ENCODE assay signal across 1 cellular context in genomic region chr9:134315716-134316443, GRCh38.
TF ChIP-seq lines count a peak whose summit lies in the region.

No MANE protein-coding gene starts in this region.

TF ChIP-seq in SK-N-SH, 30 proteins besides CTCF, POLR2A, EP300 and RAD21 (continued from another document):
- TF ChIP-seq, protein P1, sequence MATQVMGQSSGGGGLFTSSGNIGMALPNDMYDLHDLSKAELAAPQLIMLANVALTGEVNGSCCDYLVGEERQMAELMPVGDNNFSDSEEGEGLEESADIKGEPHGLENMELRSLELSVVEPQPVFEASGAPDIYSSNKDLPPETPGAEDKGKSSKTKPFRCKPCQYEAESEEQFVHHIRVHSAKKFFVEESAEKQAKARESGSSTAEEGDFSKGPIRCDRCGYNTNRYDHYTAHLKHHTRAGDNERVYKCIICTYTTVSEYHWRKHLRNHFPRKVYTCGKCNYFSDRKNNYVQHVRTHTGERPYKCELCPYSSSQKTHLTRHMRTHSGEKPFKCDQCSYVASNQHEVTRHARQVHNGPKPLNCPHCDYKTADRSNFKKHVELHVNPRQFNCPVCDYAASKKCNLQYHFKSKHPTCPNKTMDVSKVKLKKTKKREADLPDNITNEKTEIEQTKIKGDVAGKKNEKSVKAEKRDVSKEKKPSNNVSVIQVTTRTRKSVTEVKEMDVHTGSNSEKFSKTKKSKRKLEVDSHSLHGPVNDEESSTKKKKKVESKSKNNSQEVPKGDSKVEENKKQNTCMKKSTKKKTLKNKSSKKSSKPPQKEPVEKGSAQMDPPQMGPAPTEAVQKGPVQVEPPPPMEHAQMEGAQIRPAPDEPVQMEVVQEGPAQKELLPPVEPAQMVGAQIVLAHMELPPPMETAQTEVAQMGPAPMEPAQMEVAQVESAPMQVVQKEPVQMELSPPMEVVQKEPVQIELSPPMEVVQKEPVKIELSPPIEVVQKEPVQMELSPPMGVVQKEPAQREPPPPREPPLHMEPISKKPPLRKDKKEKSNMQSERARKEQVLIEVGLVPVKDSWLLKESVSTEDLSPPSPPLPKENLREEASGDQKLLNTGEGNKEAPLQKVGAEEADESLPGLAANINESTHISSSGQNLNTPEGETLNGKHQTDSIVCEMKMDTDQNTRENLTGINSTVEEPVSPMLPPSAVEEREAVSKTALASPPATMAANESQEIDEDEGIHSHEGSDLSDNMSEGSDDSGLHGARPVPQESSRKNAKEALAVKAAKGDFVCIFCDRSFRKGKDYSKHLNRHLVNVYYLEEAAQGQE (IDR thresholded peaks at IDR 0.05; ENCODE audit: low read depth, low read length) = no peak
- TF ChIP-seq, protein P2, sequence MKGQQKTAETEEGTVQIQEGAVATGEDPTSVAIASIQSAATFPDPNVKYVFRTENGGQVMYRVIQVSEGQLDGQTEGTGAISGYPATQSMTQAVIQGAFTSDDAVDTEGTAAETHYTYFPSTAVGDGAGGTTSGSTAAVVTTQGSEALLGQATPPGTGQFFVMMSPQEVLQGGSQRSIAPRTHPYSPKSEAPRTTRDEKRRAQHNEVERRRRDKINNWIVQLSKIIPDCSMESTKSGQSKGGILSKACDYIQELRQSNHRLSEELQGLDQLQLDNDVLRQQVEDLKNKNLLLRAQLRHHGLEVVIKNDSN (IDR thresholded peaks at IDR 0.05; ENCODE audit: borderline replicate concordance, low read depth) = no peak
- TF ChIP-seq, protein P3, sequence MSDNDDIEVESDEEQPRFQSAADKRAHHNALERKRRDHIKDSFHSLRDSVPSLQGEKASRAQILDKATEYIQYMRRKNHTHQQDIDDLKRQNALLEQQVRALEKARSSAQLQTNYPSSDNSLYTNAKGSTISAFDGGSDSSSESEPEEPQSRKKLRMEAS (IDR thresholded peaks at IDR 0.05; ENCODE audit: low read depth) = no peak
- TF ChIP-seq, protein P4, sequence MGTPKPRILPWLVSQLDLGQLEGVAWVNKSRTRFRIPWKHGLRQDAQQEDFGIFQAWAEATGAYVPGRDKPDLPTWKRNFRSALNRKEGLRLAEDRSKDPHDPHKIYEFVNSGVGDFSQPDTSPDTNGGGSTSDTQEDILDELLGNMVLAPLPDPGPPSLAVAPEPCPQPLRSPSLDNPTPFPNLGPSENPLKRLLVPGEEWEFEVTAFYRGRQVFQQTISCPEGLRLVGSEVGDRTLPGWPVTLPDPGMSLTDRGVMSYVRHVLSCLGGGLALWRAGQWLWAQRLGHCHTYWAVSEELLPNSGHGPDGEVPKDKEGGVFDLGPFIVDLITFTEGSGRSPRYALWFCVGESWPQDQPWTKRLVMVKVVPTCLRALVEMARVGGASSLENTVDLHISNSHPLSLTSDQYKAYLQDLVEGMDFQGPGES (IDR thresholded peaks at IDR 0.05; ENCODE audit: low read depth, low read length) = no peak
- TF ChIP-seq SMC3 (IDR thresholded peaks at IDR 0.05; ENCODE audit: low read depth, low read length) (no peak), TEAD4 (IDR thresholded peaks at IDR 0.05; ENCODE audit: borderline replicate concordance, insufficient read depth) (no peak), JUND (IDR thresholded peaks at IDR 0.05) (no peak), MEF2A (IDR thresholded peaks at IDR 0.05; ENCODE audit: borderline replicate concordance, low read depth) (no peak), RFX5 (IDR thresholded peaks at IDR 0.05; ENCODE audit: low read length) (no peak), NRF1 (IDR thresholded peaks at IDR 0.05; ENCODE audit: low read depth, low read length) (no peak), NFIC (IDR thresholded peaks at IDR 0.05; ENCODE audit: borderline replicate concordance) (no peak), ELF1 (IDR thresholded peaks at IDR 0.05) (no peak), FOXM1 (IDR thresholded peaks at IDR 0.05; ENCODE audit: low read depth) (no peak), FOXJ3 (CRISPR knock-in tag; IDR thresholded peaks at IDR 0.05) (no peak)
- TF ChIP-seq, protein P5, sequence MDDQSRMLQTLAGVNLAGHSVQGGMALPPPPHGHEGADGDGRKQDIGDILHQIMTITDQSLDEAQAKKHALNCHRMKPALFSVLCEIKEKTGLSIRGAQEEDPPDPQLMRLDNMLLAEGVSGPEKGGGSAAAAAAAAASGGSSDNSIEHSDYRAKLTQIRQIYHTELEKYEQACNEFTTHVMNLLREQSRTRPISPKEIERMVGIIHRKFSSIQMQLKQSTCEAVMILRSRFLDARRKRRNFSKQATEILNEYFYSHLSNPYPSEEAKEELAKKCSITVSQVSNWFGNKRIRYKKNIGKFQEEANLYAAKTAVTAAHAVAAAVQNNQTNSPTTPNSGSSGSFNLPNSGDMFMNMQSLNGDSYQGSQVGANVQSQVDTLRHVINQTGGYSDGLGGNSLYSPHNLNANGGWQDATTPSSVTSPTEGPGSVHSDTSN (IDR thresholded peaks at IDR 0.05) = no peak
